Comparison of ENCODE assay signal across 19 cellular contexts in the genomic region with DNA sequence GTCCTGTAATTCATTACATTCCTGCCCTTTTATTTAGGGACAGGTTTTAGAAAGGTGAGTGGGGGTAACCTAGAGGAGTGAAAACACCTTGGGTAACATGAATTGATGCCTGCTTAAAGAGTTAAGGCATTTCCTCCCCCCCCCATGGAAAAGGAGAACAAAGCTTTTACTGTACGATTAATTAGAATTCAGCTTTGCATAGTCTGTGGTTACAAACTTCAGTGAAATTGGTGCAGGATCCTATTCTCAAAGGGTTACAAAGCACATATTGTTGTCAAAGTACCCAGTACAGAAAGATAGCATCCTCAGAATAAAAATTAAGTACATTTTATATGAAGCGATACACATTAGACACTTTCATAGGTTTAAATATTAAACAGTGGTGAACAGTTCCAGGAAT.
"Had no signal": no experiment of that assay in that cellular context is flagged by ENCODE, and none has a peak within 500 bp of the region (broad histone marks: within the 10 kb centered on the region; RNA-seq: fewer than 3 reads in every experiment).

No MANE protein-coding gene starts in this region.

- H3K27ac Mint-ChIP-seq: activated B cell treated with CpG ODN at 0.5 μM for 24 hours; activated CD4-positive, alpha-beta T cell treated with anti-CD3 and anti-CD28 coated beads, Interleukin-2, amount 10 ng/mL, durations not matched to agents 24 days and 14 days; activated CD8-positive, alpha-beta T cell treated with anti-CD3 and anti-CD28 coated beads, Interleukin-2, amount 10 ng/mL, durations not matched to agents 7 days and 5 days; activated naive CD4-positive, alpha-beta T cell treated with anti-CD3 and anti-CD28 coated beads, Interleukin-2, amount 50 U/mL, for 72 hours; dendritic cell treated with granulocyte-macrophage colony-stimulating factor and Interleukin-4, amounts not matched to agents 40 ng/mL and 50 ng/mL, for 4 days; natural killer cell; stimulated activated effector memory CD8-positive, alpha-beta T cell treated with anti-CD3 and anti-CD28 coated beads, Interleukin-12 subunit alpha, Interleukin-12 subunit beta, amount 100 ng/mL, for 72 hours had no signal

- DNase-seq: activated B cell treated with CpG ODN at 0.5 μM for 24 hours; activated CD4-positive, alpha-beta T cell treated with anti-CD3 and anti-CD28 coated beads, Interleukin-2, amount 10 ng/mL, durations not matched to agents 24 days and 14 days; activated CD8-positive, alpha-beta memory T cell treated with anti-CD3 and anti-CD28 coated beads, Interleukin-2, amount 50 U/mL, for 4 hours; activated CD8-positive, alpha-beta T cell treated with anti-CD3 and anti-CD28 coated beads, Interleukin-2, amount 10 ng/mL, durations not matched to agents 7 days and 5 days; activated gamma-delta T cell; activated T-cell treated with anti-CD3 and anti-CD28 coated beads, Interleukin-2, amount 50 U/mL, for 48 hours; amniotic stem cell; brain microvascular endothelial cell; cerebellar nuclear complex; gastrocnemius medialis; islet precursor cell; left lung; mesenchymal stem cell; natural killer cell; T-helper 2 cell; tibial artery had no signal

- H3K36me3 Mint-ChIP-seq: activated naive CD4-positive, alpha-beta T cell treated with anti-CD3 and anti-CD28 coated beads, Interleukin-2, amount 50 U/mL, for 72 hours; natural killer cell; stimulated activated effector memory CD8-positive, alpha-beta T cell treated with anti-CD3 and anti-CD28 coated beads, Interleukin-12 subunit alpha, Interleukin-12 subunit beta, amount 100 ng/mL, for 72 hours had no signal

- H3K27me3 Mint-ChIP-seq: activated B cell treated with CpG ODN at 0.5 μM for 24 hours; dendritic cell treated with granulocyte-macrophage colony-stimulating factor and Interleukin-4, amounts not matched to agents 40 ng/mL and 50 ng/mL, for 4 days had no signal

- ATAC-seq: activated CD8-positive, alpha-beta T cell treated with anti-CD3 and anti-CD28 coated beads, Interleukin-2, amount 10 ng/mL, durations not matched to agents 7 days and 5 days; activated naive CD4-positive, alpha-beta T cell treated with anti-CD3 and anti-CD28 coated beads, Interleukin-2, amount 50 U/mL, for 72 hours; gastrocnemius medialis; left lung; natural killer cell; stimulated activated effector memory CD8-positive, alpha-beta T cell treated with anti-CD3 and anti-CD28 coated beads, Interleukin-12 subunit alpha, Interleukin-12 subunit beta, amount 100 ng/mL, for 72 hours had no signal

- H3K9me3 Mint-ChIP-seq: activated naive CD4-positive, alpha-beta T cell treated with anti-CD3 and anti-CD28 coated beads, Interleukin-2, amount 50 U/mL, for 72 hours; dendritic cell treated with granulocyte-macrophage colony-stimulating factor and Interleukin-4, amounts not matched to agents 40 ng/mL and 50 ng/mL, for 4 days; natural killer cell; stimulated activated effector memory CD8-positive, alpha-beta T cell treated with anti-CD3 and anti-CD28 coated beads, Interleukin-12 subunit alpha, Interleukin-12 subunit beta, amount 100 ng/mL, for 72 hours had no signal

- H3K4me3 Mint-ChIP-seq: activated B cell treated with CpG ODN at 0.5 μM for 24 hours; activated CD4-positive, alpha-beta T cell treated with anti-CD3 and anti-CD28 coated beads, Interleukin-2, amount 10 ng/mL, durations not matched to agents 24 days and 14 days; activated CD8-positive, alpha-beta T cell treated with anti-CD3 and anti-CD28 coated beads, Interleukin-2, amount 10 ng/mL, durations not matched to agents 7 days and 5 days; dendritic cell treated with granulocyte-macrophage colony-stimulating factor and Interleukin-4, amounts not matched to agents 40 ng/mL and 50 ng/mL, for 4 days; natural killer cell; stimulated activated effector memory CD8-positive, alpha-beta T cell treated with anti-CD3 and anti-CD28 coated beads, Interleukin-12 subunit alpha, Interleukin-12 subunit beta, amount 100 ng/mL, for 72 hours had no signal

- H3K4me1 Mint-ChIP-seq: natural killer cell; stimulated activated effector memory CD8-positive, alpha-beta T cell treated with anti-CD3 and anti-CD28 coated beads, Interleukin-12 subunit alpha, Interleukin-12 subunit beta, amount 100 ng/mL, for 72 hours had no signal
